Comparison of ENCODE assay signal across 18 cellular contexts in the genomic region with DNA sequence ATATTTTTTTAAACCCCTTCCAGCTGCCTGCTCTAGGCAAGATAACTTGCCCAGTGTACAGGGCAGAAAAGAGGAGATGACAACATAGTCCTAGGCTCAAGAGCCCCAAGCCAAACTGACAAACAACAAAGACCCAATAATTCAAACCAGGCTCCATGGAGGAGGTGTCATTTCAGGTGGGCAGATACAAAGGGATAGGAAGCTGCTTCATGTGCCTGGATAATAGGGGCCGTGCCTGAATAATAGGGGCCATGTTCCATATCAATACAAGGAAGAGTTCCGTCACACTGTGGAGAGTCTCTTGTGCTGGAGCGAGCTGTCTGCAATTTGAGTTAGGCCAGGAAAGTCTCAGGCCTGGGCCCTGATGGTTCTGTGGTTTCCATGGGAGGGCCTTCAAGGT. TPM values are rescaled to one million over a fixed set of nuclear protein-coding genes. Genes with fewer than 3 reads are reported as not detected.
DNase-seq lines count a peak whose midpoint lies in the region; ATAC-seq, FAIRE-seq and TF ChIP-seq lines count a peak whose summit lies in the region.
"Had no signal": no experiment of that assay in that cellular context is flagged by ENCODE, and none has a peak within 500 bp of the region (broad histone marks: within the 10 kb centered on the region; RNA-seq: fewer than 3 reads in every experiment).

No MANE protein-coding gene starts in this region.

- BruUV-seq in HCT116 (replicated peaks; lab: Mats Ljungman, UMichigan), result no TSS peak

- CTCF ChIA-PET in CD8-positive, alpha-beta memory T cell (lab: Charles Lee), result interaction anchor here (1.1 to 1.4 kb wide), 3 partner anchors 10 to 275 kb away, joined by 3 to 8 read pairs (median 3); no protein-coding TSS in a partner anchor
- CTCF ChIA-PET in HCT116 (lab: Charles Lee), result no interaction called here
- CTCF ChIA-PET in naive thymus-derived CD4-positive, alpha-beta T cell (lab: Charles Lee), result interaction anchor here (0.8 to 1.8 kb wide), 2 partner anchors 273 to 308 kb away, joined by 3 to 6 read pairs; no protein-coding TSS in a partner anchor

- H2AFZ ChIP-seq in HCT116 (ENCODE audit: low read depth, low read length, poor library complexity, severe bottlenecking), result peak overlapping the region; percentile 54

- RAD21 ChIA-PET in HCT116 (lab: Charles Lee; ENCODE audit: low non-redundant PET in 1 of 2, low total read pairs in 2 of 2, uncharacterized antibody in 2 of 2, unreplicated experiment in 2 of 2), result no interaction called here

- H3K9ac ChIP-seq in HCT116 (ENCODE audit: low read length), result no peak overlapping the region

- no peak overlapping the region for H3K4me3 ChIP-seq in CD8-positive, alpha-beta memory T cell (ENCODE audit: low read length)
- H3K4me3 ChIP-seq in HCT116 (replicated peaks in 1 of 2; ENCODE audit: low read depth in 1 of 2, low read length in 2 of 2), result no peak overlapping the region
- H3K4me3 ChIP-seq in naive thymus-derived CD4-positive, alpha-beta T cell (ENCODE audit: low read length), result no peak overlapping the region

- H3K79me2 ChIP-seq in HCT116 (ENCODE audit: insufficient read depth, low read length), result no peaks in the 10 kb centered on the region

- TF ChIP-seq RAD21 in HCT116 (IDR thresholded peaks at IDR 0.05; ENCODE audit: low read depth), result no peak

- peak overlapping the region in 5 of 7 donors; percentile 16 to 40 (median 24) for H3K4me3 Mint-ChIP-seq in CD8-positive, alpha-beta memory T cell
- H3K4me3 Mint-ChIP-seq in activated T-helper 17 cell treated with anti-CD3 and anti-CD28 coated beads, Interleukin-2, amount 50 U/mL, for 72 hours, result peak overlapping the region; percentile 80
- H3K4me3 Mint-ChIP-seq in naive thymus-derived CD4-positive, alpha-beta T cell, result peak overlapping the region in 9 of 10 donors; percentile 29 to 97 (median 67)

- no peaks in the 10 kb centered on the region for H3K9me3 Mint-ChIP-seq in CD8-positive, alpha-beta memory T cell
- no peaks in the 10 kb centered on the region for H3K9me3 Mint-ChIP-seq in activated T-helper 17 cell treated with anti-CD3 and anti-CD28 coated beads, Interleukin-2, amount 50 U/mL, for 72 hours
- H3K9me3 Mint-ChIP-seq in naive thymus-derived CD4-positive, alpha-beta T cell, result no peaks in the 10 kb centered on the region

- FAIRE-seq in frontal cortex (lab: Jason Lieb, UNC), result no peak
- FAIRE-seq: RCC 7860 had no signal

- ATAC-seq in HCT116, result no peak
- no peak for ATAC-seq in activated T-helper 17 cell treated with anti-CD3 and anti-CD28 coated beads, Interleukin-2, amount 50 U/mL, for 72 hours (replicated peaks)
- ATAC-seq in naive thymus-derived CD4-positive, alpha-beta T cell, result no peak

- POLR2A ChIA-PET in CD8-positive, alpha-beta memory T cell (lab: Charles Lee), result no interaction called here
- POLR2A ChIA-PET in HCT116 (lab: Charles Lee), result no interaction called here
- POLR2A ChIA-PET in naive thymus-derived CD4-positive, alpha-beta T cell (lab: Charles Lee), result no interaction called here

- no peaks in the 10 kb centered on the region for H3K9me3 ChIP-seq in CD8-positive, alpha-beta memory T cell (ENCODE audit: low read length)
- no peaks in the 10 kb centered on the region for H3K9me3 ChIP-seq in HCT116 (ENCODE audit: control insufficient read depth in 1 of 2, insufficient read depth in 1 of 2, low read depth in 1 of 2, low read length in 2 of 2)
- no peaks in the 10 kb centered on the region for H3K9me3 ChIP-seq in naive thymus-derived CD4-positive, alpha-beta T cell (ENCODE audit: control insufficient read depth in 2 of 3, low read length in 3 of 3)
- H3K9me3 ChIP-seq: BLaER1 treated with 17β-estradiol and CSF1 and Interleukin-3, amounts not matched to agents 10 nM and 100 nM had no signal

- intact Hi-C loops in HCT116 (cut with micrococcal nuclease), result no loop called here
- intact Hi-C loops in naive thymus-derived CD4-positive, alpha-beta T cell (cut with micrococcal nuclease), result loop anchor here in 1 of 2 donors (10.0 kb wide), 1 partner anchor 608 kb away; no protein-coding TSS in a partner anchor

- H3K27me3 ChIP-seq in CD8-positive, alpha-beta memory T cell (ENCODE audit: insufficient read depth, low read length, poor library complexity, severe bottlenecking), result no peaks in the 10 kb centered on the region
- H3K27me3 ChIP-seq in HCT116 (ENCODE audit: insufficient read depth, low read length), result no peaks in the 10 kb centered on the region
- H3K27me3 ChIP-seq in naive thymus-derived CD4-positive, alpha-beta T cell (ENCODE audit: control insufficient read depth in 2 of 2, insufficient read depth in 2 of 2, low read length in 2 of 2), result peaks cover 0 to 4% of the 10 kb centered on the region in 2 donors

- peaks cover 4% of the 10 kb centered on the region for H3K4me1 ChIP-seq in CD8-positive, alpha-beta memory T cell (ENCODE audit: insufficient read depth, low read length)
- H3K4me1 ChIP-seq in HCT116 (ENCODE audit: control insufficient read depth in 1 of 2, insufficient read depth in 2 of 2, low read length in 2 of 2), result peaks cover 4 to 12% of the 10 kb centered on the region in 2 experiments; a peak in 3 of 4 replicates
- H3K4me1 ChIP-seq in naive thymus-derived CD4-positive, alpha-beta T cell (ENCODE audit: control insufficient read depth in 2 of 2, insufficient read depth in 2 of 2, low read length in 2 of 2), result peaks cover 0 to 7% of the 10 kb centered on the region in 2 donors

- no peaks in the 10 kb centered on the region for H3K36me3 ChIP-seq in CD8-positive, alpha-beta memory T cell (ENCODE audit: insufficient read depth, low read length)
- H3K36me3 ChIP-seq in HCT116 (ENCODE audit: control insufficient read depth in 1 of 2, insufficient read depth in 2 of 2, low read length in 2 of 2), result no peaks in the 10 kb centered on the region
- H3K36me3 ChIP-seq in naive thymus-derived CD4-positive, alpha-beta T cell (ENCODE audit: control insufficient read depth in 2 of 3, insufficient read depth in 3 of 3, low read length in 3 of 3), result no peaks in the 10 kb centered on the region
- H3K36me3 ChIP-seq: BLaER1 treated with 17β-estradiol and CSF1 and Interleukin-3, amounts not matched to agents 10 nM and 100 nM had no signal

- peaks cover 4 to 12% (median 5%) of the 10 kb centered on the region in 3 donors for H3K4me1 Mint-ChIP-seq in CD8-positive, alpha-beta memory T cell
- H3K4me1 Mint-ChIP-seq in activated T-helper 17 cell treated with anti-CD3 and anti-CD28 coated beads, Interleukin-2, amount 50 U/mL, for 72 hours, result peaks cover 11% of the 10 kb centered on the region
- peaks cover 0 to 9% (median 4%) of the 10 kb centered on the region in 7 donors for H3K4me1 Mint-ChIP-seq in naive thymus-derived CD4-positive, alpha-beta T cell

- H3K36me3 Mint-ChIP-seq in CD8-positive, alpha-beta memory T cell, result no peaks in the 10 kb centered on the region
- H3K36me3 Mint-ChIP-seq in activated T-helper 17 cell treated with anti-CD3 and anti-CD28 coated beads, Interleukin-2, amount 50 U/mL, for 72 hours (ENCODE audit: low read depth), result no peaks in the 10 kb centered on the region
- H3K36me3 Mint-ChIP-seq in naive thymus-derived CD4-positive, alpha-beta T cell, result peaks cover 0 to 5% (median 0%) of the 10 kb centered on the region in 5 donors

- H3K27me3 Mint-ChIP-seq in CD8-positive, alpha-beta memory T cell, result peaks cover 1 to 3% of the 10 kb centered on the region in 2 donors
- H3K27me3 Mint-ChIP-seq in activated T-helper 17 cell treated with anti-CD3 and anti-CD28 coated beads, Interleukin-2, amount 50 U/mL, for 72 hours, result peaks cover 6% of the 10 kb centered on the region
- H3K27me3 Mint-ChIP-seq in naive thymus-derived CD4-positive, alpha-beta T cell, result peaks cover 6 to 18% (median 10%) of the 10 kb centered on the region in 5 donors

- H3K4me2 ChIP-seq in HCT116 (ENCODE audit: low read length), result peak overlapping the region; percentile 83; the same call in 1 of the 2 replicates

- H3K27ac Mint-ChIP-seq in CD8-positive, alpha-beta memory T cell, result no peak overlapping the region
- no peak overlapping the region for H3K27ac Mint-ChIP-seq in activated T-helper 17 cell treated with anti-CD3 and anti-CD28 coated beads, Interleukin-2, amount 50 U/mL, for 72 hours
- H3K27ac Mint-ChIP-seq in naive thymus-derived CD4-positive, alpha-beta T cell, result no peak overlapping the region

- no peak for DNase-seq in CD8-positive, alpha-beta memory T cell
- no peak for DNase-seq in HCT116 (ENCODE audit: low read depth, low spot score)
- DNase-seq in naive thymus-derived CD4-positive, alpha-beta T cell, result no peak
- no peak for DNase-seq in frontal cortex (ENCODE audit: low spot score in 2 of 2)
- DNase-seq in COR-L47 (lab: John Stamatoyannopoulos, UW), result no peak
- DNase-seq in effector CD8-positive, alpha-beta T cell (lab: John Stamatoyannopoulos, UW), result no peak
- DNase-seq in NCI-H2029 treated with DMSO at 0.1 percent for 48 hours (lab: John Stamatoyannopoulos, UW), result no peak
- DNase-seq: activated gamma-delta T cell treated with Interleukin-2 at 50 U/mL for 16 hours; central memory CD4-positive, alpha-beta T cell; Karpas-422; kidney glomerular epithelial cell; NCI-H1694 treated with DMSO at 0.1 percent for 48 hours; NCI-H526 treated with DMSO at 0.1 percent for 48 hours; stimulated activated naive CD4-positive, alpha-beta T cell; T-helper 9 cell had no signal

- no peak for TF ChIP-seq POLR2A in HCT116 (IDR thresholded peaks at IDR 0.05; ENCODE audit: borderline replicate concordance, extremely low read depth, insufficient read depth, insufficient read length)

- H3K9me2 ChIP-seq in HCT116 (ENCODE audit: insufficient read depth), result no peaks in the 10 kb centered on the region

- TF ChIP-seq CTCF in HCT116 (IDR thresholded peaks at IDR 0.05 in 2 of 3, conservative IDR thresholded peaks at IDR 0.05 in 1 of 3; ENCODE audit: borderline replicate concordance in 1 of 3, insufficient read depth in 1 of 3, low read depth in 2 of 3, low read length in 2 of 3), result no peak

- H4K20me1 ChIP-seq in HCT116 (ENCODE audit: insufficient read depth), result no peaks in the 10 kb centered on the region

- no peak overlapping the region for H3K27ac ChIP-seq in CD8-positive, alpha-beta memory T cell (ENCODE audit: low read depth, low read length)
- H3K27ac ChIP-seq in HCT116 (ENCODE audit: low read depth, low read length), result no peak overlapping the region
- no peak overlapping the region for H3K27ac ChIP-seq in naive thymus-derived CD4-positive, alpha-beta T cell (ENCODE audit: low read depth, low read length)
- H3K27ac ChIP-seq: BLaER1 treated with 17β-estradiol and CSF1 and Interleukin-3, amounts not matched to agents 10 nM and 100 nM had no signal

TF ChIP-seq in HCT116, 20 proteins besides CTCF, POLR2A, EP300 and RAD21 (continues in another document):
- no peak for TF ChIP-seq POLR2AphosphoS5 (IDR thresholded peaks at IDR 0.05; ENCODE audit: low read depth, low read length)
- no peak for TF ChIP-seq CBX3 (IDR thresholded peaks at IDR 0.05; ENCODE audit: low read depth)
- no peak for TF ChIP-seq EGR1 (IDR thresholded peaks at IDR 0.05; ENCODE audit: low read depth)
- no peak for TF ChIP-seq SRF (IDR thresholded peaks at IDR 0.05; ENCODE audit: low read depth)

RNA-seq across cellular contexts. Expression of a gene that starts 35.4 kb away (rescaled TPM):
- total RNA-seq in CD8-positive, alpha-beta memory T cell, result under 1 TPM; 0.02 to 0.07 TPM
- polyA plus RNA-seq in CD8-positive, alpha-beta memory T cell, result not detected
- 0.17 TPM for total RNA-seq in HCT116 (2021; ENCODE audit: unreplicated experiment)
- not detected in 2 replicates for polyA plus RNA-seq in HCT116 (2012)
- under 1 TPM in 1 of 2 donors, not detected in 1; 0.03 TPM for total RNA-seq in activated T-helper 17 cell treated with anti-CD3 and anti-CD28 coated beads, Interleukin-2, amount 50 U/mL, for 72 hours
- total RNA-seq in naive thymus-derived CD4-positive, alpha-beta T cell, result under 1 TPM in 1 of 5 experiments, not detected in 4; 0.20 TPM
- not detected for polyA plus RNA-seq in naive thymus-derived CD4-positive, alpha-beta T cell
- total RNA-seq in frontal cortex, result 2.9 TPM

Comparison
In these comparisons a context has a peak if more than half of its experiments do, and no peak if none do; other contexts are left out.
1. H3K4me3 Mint-ChIP-seq: peak in every context shown above with its lines; median percentile 80 in activated T-helper 17 cell treated with anti-CD3 and anti-CD28 coated beads, Interleukin-2, amount 50 U/mL, for 72 hours; 67 in naive thymus-derived CD4-positive, alpha-beta T cell; 24 in CD8-positive, alpha-beta memory T cell.